ENCODE assay signal across 24 cellular contexts in genomic region chr2:185187421-185187820, GRCh38.
"Had no signal": no experiment of that assay in that cellular context is flagged by ENCODE, and none has a peak within 500 bp of the region (broad histone marks: within the 10 kb centered on the region; RNA-seq: fewer than 3 reads in every experiment).

No MANE protein-coding gene starts in this region.

- DNase-seq: activated CD4-positive, alpha-beta memory T cell treated with anti-CD3 and anti-CD28 coated beads for 36 hours; activated CD4-positive, alpha-beta T cell treated with anti-CD3 and anti-CD28 coated beads for 48 hours; activated effector memory CD4-positive, alpha-beta T cell treated with Interleukin-2 at 50 U/mL for 16 hours; activated naive CD4-positive, alpha-beta T cell treated with anti-CD3 and anti-CD28 coated beads for 36 hours; activated T-cell treated with anti-CD3 and anti-CD28 coated beads, Interleukin-2, amount 50 U/mL, for 48 hours; body of pancreas; caudate nucleus; effector CD8-positive, alpha-beta T cell; foreskin melanocyte; hippocampal formation; left colon; mesendoderm; mucosa of descending colon; nephron progenitor cell; pancreas; psoas muscle; right cardiac atrium; stimulated activated CD4-positive, alpha-beta T cell treated with anti-CD3 and anti-CD28 coated beads, Interleukin-12 subunit alpha, Interleukin-12 subunit beta, amount 100 ng/mL, for 4 hours; testis had no signal

- H3K27me3 Mint-ChIP-seq: activated CD4-positive, alpha-beta memory T cell treated with anti-CD3 and anti-CD28 coated beads for 36 hours; dendritic cell treated with granulocyte-macrophage colony-stimulating factor and Interleukin-4, amounts not matched to agents 40 ng/mL and 50 ng/mL, for 4 days; type B pancreatic cell had no signal

- H3K4me1 ChIP-seq: body of pancreas, pancreas, psoas muscle, testis, vagina had no signal

- H3K4me3 Mint-ChIP-seq: activated CD4-positive, alpha-beta memory T cell treated with anti-CD3 and anti-CD28 coated beads for 36 hours; activated naive CD4-positive, alpha-beta T cell treated with anti-CD3 and anti-CD28 coated beads for 36 hours; dendritic cell treated with granulocyte-macrophage colony-stimulating factor and Interleukin-4, amounts not matched to agents 40 ng/mL and 50 ng/mL, for 4 days; nephron progenitor cell; T-helper 1 cell treated with Interleukin-12 subunit alpha and Interleukin-12 subunit beta and Interleukin-4 antibody, amounts not matched to agents 30 μg/mL and 1 μg/mL, for 36 hours; type B pancreatic cell had no signal

- H3K9me3 ChIP-seq: body of pancreas, mucosa of descending colon, pancreas, psoas muscle, testis, vagina had no signal

- H3K27me3 ChIP-seq: body of pancreas, pancreas, testis, vagina had no signal

- H3K27ac ChIP-seq: body of pancreas, pancreas, psoas muscle, testis, vagina had no signal

- H3K4me3 ChIP-seq: body of pancreas, mucosa of descending colon, pancreas, psoas muscle, testis, vagina had no signal

- H3K9me3 Mint-ChIP-seq: activated naive CD4-positive, alpha-beta T cell treated with anti-CD3 and anti-CD28 coated beads for 36 hours; T-helper 1 cell treated with Interleukin-12 subunit alpha and Interleukin-12 subunit beta and Interleukin-4 antibody, amounts not matched to agents 30 μg/mL and 1 μg/mL, for 36 hours; type B pancreatic cell had no signal

- H3K36me3 Mint-ChIP-seq: activated CD4-positive, alpha-beta memory T cell treated with anti-CD3 and anti-CD28 coated beads for 36 hours; type B pancreatic cell had no signal

- FAIRE-seq: pancreas had no signal

- ATAC-seq: body of pancreas, esophagus mucosa, left colon, mucosa of descending colon, pancreas, psoas muscle, right cardiac atrium had no signal

- H3K36me3 ChIP-seq: pancreas, vagina had no signal

- H3K27ac Mint-ChIP-seq: activated CD4-positive, alpha-beta memory T cell treated with anti-CD3 and anti-CD28 coated beads for 36 hours; activated naive CD4-positive, alpha-beta T cell treated with anti-CD3 and anti-CD28 coated beads for 36 hours; dendritic cell treated with granulocyte-macrophage colony-stimulating factor and Interleukin-4, amounts not matched to agents 40 ng/mL and 50 ng/mL, for 4 days; nephron progenitor cell; T-helper 1 cell treated with Interleukin-12 subunit alpha and Interleukin-12 subunit beta and Interleukin-4 antibody, amounts not matched to agents 30 μg/mL and 1 μg/mL, for 36 hours; type B pancreatic cell had no signal
